Comparison of ENCODE assay signal across 17 cellular contexts in genomic region chr1:43121251-43121650, GRCh38. TPM values are rescaled to one million over a fixed set of nuclear protein-coding genes. Genes with fewer than 3 reads are reported as not detected.
DNase-seq lines count a peak whose midpoint lies in the region; ATAC-seq, FAIRE-seq and TF ChIP-seq lines count a peak whose summit lies in the region.
"Had no signal": no experiment of that assay in that cellular context is flagged by ENCODE, and none has a peak within 500 bp of the region (broad histone marks: within the 10 kb centered on the region; RNA-seq: fewer than 3 reads in every experiment).

No MANE protein-coding gene starts in this region.

- TF ChIP-seq CTCF in HepG2 (CRISPR knock-in tag; IDR thresholded peaks at IDR 0.05) (no peak), right lobe of liver (IDR thresholded peaks at IDR 0.05) (no peak), vagina (IDR thresholded peaks at IDR 0.05) (no peak)

- DNase-seq in HepG2 (ENCODE audit: low spot score) (no peak), right lobe of liver (no peak), NT2/D1 (ENCODE audit: low read depth, low spot score) (no peak), vagina (ENCODE audit: extremely low spot score in 2 of 2) (no peak), NCI-H1436 (lab: John Stamatoyannopoulos, UW) (no peak), NCI-H2107 (lab: John Stamatoyannopoulos, UW) (no peak), MG63 (no peak)
- DNase-seq: activated CD8-positive, alpha-beta memory T cell treated with anti-CD3 and anti-CD28 coated beads, Interleukin-2, amount 50 U/mL, for 48 hours; adrenal gland; dorsolateral prefrontal cortex; HCEC 1CT; left ventricle myocardium superior; nucleus accumbens; uterus had no signal

- H3K36me3 ChIP-seq in HepG2 (replicated peaks in 1 of 2; ENCODE audit: control insufficient read depth in 1 of 2, insufficient read depth in 2 of 2, low read length in 2 of 2) (no peaks in the 10 kb centered on the region), right lobe of liver (no peaks in the 10 kb centered on the region), NT2/D1 (ENCODE audit: insufficient read depth, insufficient read length, low read length) (no peaks in the 10 kb centered on the region), iPS-15b (ENCODE audit: control insufficient read depth, insufficient read depth, low read length) (no peaks in the 10 kb centered on the region), vagina (no peaks in the 10 kb centered on the region), MG63 (no peaks in the 10 kb centered on the region)
- H3K36me3 ChIP-seq: adrenal gland, uterus had no signal

- H2AFZ ChIP-seq in HepG2 (ENCODE audit: low read length), result no peak overlapping the region

- H4K20me1 ChIP-seq in HepG2 (ENCODE audit: insufficient read depth, low read length), result no peaks in the 10 kb centered on the region

- TF ChIP-seq POLR2A in HepG2 (IDR thresholded peaks at IDR 0.05; ENCODE audit: insufficient read depth in 1 of 2, low read depth in 2 of 2, low read length in 2 of 2), result no peak
- no peak for TF ChIP-seq POLR2A in right lobe of liver (IDR thresholded peaks at IDR 0.05)
- no peak for TF ChIP-seq POLR2A in vagina (IDR thresholded peaks at IDR 0.05)

- peak overlapping the region; percentile 70 for H3K4me2 ChIP-seq in HepG2 (ENCODE audit: low read depth, low read length)

- no TSS peak for BruUV-seq in HepG2 (replicated peaks; lab: Mats Ljungman, UMichigan)

- CTCF ChIA-PET in HepG2 (lab: Yijun Ruan, JAX; ENCODE audit: low intra/inter-chr PET ratio, low total read pairs), result no interaction called here

- H3K27ac ChIP-seq in HepG2 (ENCODE audit: extremely low read length, insufficient read depth, low read length) (no peak overlapping the region), right lobe of liver (no peak overlapping the region), vagina (peak overlapping the region; percentile 29)
- H3K27ac ChIP-seq: adrenal gland, dorsolateral prefrontal cortex, uterus had no signal

- FAIRE-seq in HepG2 (lab: Jason Lieb, UNC), result no peak
- FAIRE-seq: GM12891, GM19239 had no signal

- H3K9ac ChIP-seq in HepG2 (ENCODE audit: insufficient read depth, low read depth, low read length) (peak overlapping the region; percentile 53), NT2/D1 (ENCODE audit: insufficient read length, low read depth) (peak overlapping the region; percentile 15), iPS-15b (ENCODE audit: low read depth, low read length) (no peak overlapping the region)

- ATAC-seq in HepG2 (no peak), right lobe of liver (no peak)
- ATAC-seq: left ventricle myocardium superior had no signal

- peak overlapping the region; percentile 62 to 75 (median 65) for H3K4me3 ChIP-seq in HepG2 (replicated peaks in 1 of 3; ENCODE audit: insufficient read depth in 1 of 3, low read depth in 2 of 3, low read length in 3 of 3)
- H3K4me3 ChIP-seq in right lobe of liver, result no peak overlapping the region
- H3K4me3 ChIP-seq in NT2/D1 (ENCODE audit: insufficient read length, low read depth), result peak overlapping the region; percentile 46
- peak overlapping the region; percentile 36 for H3K4me3 ChIP-seq in iPS-15b (ENCODE audit: low read depth, low read length)
- peak overlapping the region in 1 of 2 donors; percentile 27 for H3K4me3 ChIP-seq in vagina
- no peak overlapping the region for H3K4me3 ChIP-seq in MG63
- H3K4me3 ChIP-seq: adrenal gland, dorsolateral prefrontal cortex, uterus had no signal

- WGBS in HepG2 (ENCODE audit: low lambda C conversion rate), result 66% methylated on average over 3 of the region's 3 CpGs
- WGBS in right lobe of liver (ENCODE audit: insufficient coverage, low coverage, low lambda C conversion rate, missing lambda C conversion rate), result 74% methylated on average over 3 of the region's 3 CpGs

- TF ChIP-seq EP300 in HepG2 (IDR thresholded peaks at IDR 0.05; ENCODE audit: low read depth in 2 of 2, low read length in 2 of 2) (no peak), HepG2 (CRISPR knock-in tag; IDR thresholded peaks at IDR 0.05; ENCODE audit: borderline replicate concordance) (no peak)

- H3K79me2 ChIP-seq in HepG2 (ENCODE audit: insufficient read depth, low read length), result peaks cover 3% of the 10 kb centered on the region

- H3K27me3 ChIP-seq in HepG2 (ENCODE audit: control insufficient read depth in 1 of 2, insufficient read depth in 2 of 2, low read length in 2 of 2) (no peaks in the 10 kb centered on the region), right lobe of liver (no peaks in the 10 kb centered on the region), NT2/D1 (ENCODE audit: insufficient read depth, insufficient read length) (no peaks in the 10 kb centered on the region), iPS-15b (ENCODE audit: control insufficient read depth, insufficient read depth, low read length) (no peaks in the 10 kb centered on the region), vagina (no peaks in the 10 kb centered on the region), MG63 (no peaks in the 10 kb centered on the region)
- H3K27me3 ChIP-seq: adrenal gland, uterus had no signal

- no peak for TF ChIP-seq RAD21 in HepG2 (CRISPR knock-in tag; IDR thresholded peaks at IDR 0.05)

- POLR2A ChIA-PET in HepG2 (lab: Yijun Ruan, JAX), result no interaction called here

- in situ Hi-C loops in HepG2 (cut with HindIII; ENCODE audit: extremely low pct_ligation_motif_present, low pct_unique_long_range_greater_than_20kb), result no loop called here

- intact Hi-C loops in HepG2 (cut with micrococcal nuclease; ENCODE audit: unreplicated experiment) (no loop called here), right lobe of liver (cut with DNase I) (no loop called here), vagina (cut with DNase I) (no loop called here)

- H3K9me3 ChIP-seq in HepG2 (ENCODE audit: low read length), result no peaks in the 10 kb centered on the region
- H3K9me3 ChIP-seq in right lobe of liver, result no peaks in the 10 kb centered on the region
- peaks cover 44% of the 10 kb centered on the region for H3K9me3 ChIP-seq in NT2/D1 (ENCODE audit: insufficient read depth, low read length)
- no peaks in the 10 kb centered on the region for H3K9me3 ChIP-seq in iPS-15b (ENCODE audit: control insufficient read depth, insufficient read depth, low read length)
- H3K9me3 ChIP-seq in vagina, result no peaks in the 10 kb centered on the region
- no peaks in the 10 kb centered on the region for H3K9me3 ChIP-seq in MG63
- H3K9me3 ChIP-seq: adrenal gland, uterus had no signal

- H3K4me1 ChIP-seq in HepG2 (ENCODE audit: insufficient read depth, low read length), result peaks cover 30% of the 10 kb centered on the region
- no peaks in the 10 kb centered on the region for H3K4me1 ChIP-seq in right lobe of liver
- H3K4me1 ChIP-seq in NT2/D1 (ENCODE audit: insufficient read depth, insufficient read length), result no peaks in the 10 kb centered on the region
- no peaks in the 10 kb centered on the region for H3K4me1 ChIP-seq in iPS-15b (ENCODE audit: control insufficient read depth, insufficient read depth, low read length)
- no peaks in the 10 kb centered on the region for H3K4me1 ChIP-seq in vagina
- H3K4me1 ChIP-seq: adrenal gland, uterus had no signal

RNA-seq across cellular contexts. Expression of gene EBNA1BP2, which starts 50.8 kb away (rescaled TPM):
- total RNA-seq in HepG2 (2016; rRNA removed; fragmentation: Illumina TruSeq; extraction: Trizol) (102 and 134 TPM in 2 replicates), right lobe of liver (100 to 1,000 TPM in 1 of 6 experiments, 10 to 100 TPM in 5; 45.7 to 108 (median 61.4) TPM), vagina (43.5 TPM)
- 16.7 and 17.1 TPM in 2 replicates for total RNA-seq in HepG2 (2016; cell fraction: cytosol; rRNA removed; fragmentation: Illumina TruSeq; extraction: Trizol; ENCODE audit: low read depth)
- total RNA-seq in HepG2 (2016; cell fraction: insoluble cytoplasmic fraction; rRNA removed; fragmentation: Illumina TruSeq; extraction: Trizol), result 105 and 136 TPM in 2 replicates
- total RNA-seq in HepG2 (2016; cell fraction: membrane; rRNA removed; fragmentation: Illumina TruSeq; extraction: Trizol), result 31.7 and 33.4 TPM in 2 replicates
- 41.1 and 51.6 TPM in 2 replicates for total RNA-seq in HepG2 (2016; cell fraction: nucleus; rRNA removed; fragmentation: Illumina TruSeq; extraction: Trizol)
- polyA plus RNA-seq in HepG2 (2011; rRNA removed), result 24.7 and 27.1 TPM in 2 replicates
- 24.4 and 26.5 TPM in 2 replicates for polyA plus RNA-seq in HepG2 (2011; cell fraction: cytosol; rRNA removed)
- polyA plus RNA-seq in HepG2 (2011; cell fraction: nucleus; rRNA removed), result 21.8 and 28.1 TPM in 2 replicates
- polyA plus RNA-seq in HepG2 (2012), result 40.9 and 45.7 TPM in 2 replicates
- polyA plus RNA-seq in HepG2 (2016; cell fraction: cytosol; fragmentation: Illumina TruSeq; extraction: Trizol; ENCODE audit: low read depth), result 18.1 TPM in 2 replicates
- 152 and 154 TPM in 2 replicates for polyA plus RNA-seq in HepG2 (2016; cell fraction: insoluble cytoplasmic fraction; fragmentation: Illumina TruSeq; extraction: Trizol; ENCODE audit: low read depth)
- 27.7 and 29.2 TPM in 2 replicates for polyA plus RNA-seq in HepG2 (2016; cell fraction: membrane; fragmentation: Illumina TruSeq; extraction: Trizol; ENCODE audit: low read depth)
- 78.7 and 80.9 TPM in 2 replicates for polyA plus RNA-seq in HepG2 (2016; cell fraction: nucleus; fragmentation: Illumina TruSeq; extraction: Trizol; ENCODE audit: insufficient read depth, low read depth)
- polyA minus RNA-seq in HepG2 (2011; rRNA and poly(A)+ RNA removed; ENCODE audit: low replicate concordance), result 14.2 and 38.3 TPM in 2 replicates
- 8.6 and 11.5 TPM in 2 replicates for polyA minus RNA-seq in HepG2 (2011; cell fraction: cytosol; rRNA and poly(A)+ RNA removed)
- polyA minus RNA-seq in HepG2 (2011; cell fraction: nucleus; rRNA and poly(A)+ RNA removed), result 33.0 and 36.7 TPM in 2 replicates
- total RNA-seq in MG63 (2014; rRNA removed; shearing (Covaris generic); ENCODE audit: low replicate concordance), result 339 and 360 TPM in 2 replicates

RNA-seq across cellular contexts. Expression of gene CFAP57, which starts 50.9 kb away (rescaled TPM):
- total RNA-seq in HepG2 (2016; rRNA removed; fragmentation: Illumina TruSeq; extraction: Trizol), result 0.14 TPM in 1 of 2 replicates, not detected in the other
- total RNA-seq in HepG2 (2016; cell fraction: cytosol; rRNA removed; fragmentation: Illumina TruSeq; extraction: Trizol; ENCODE audit: low read depth), result not detected in 2 replicates
- 0.06 and 0.15 TPM in 2 replicates for total RNA-seq in HepG2 (2016; cell fraction: insoluble cytoplasmic fraction; rRNA removed; fragmentation: Illumina TruSeq; extraction: Trizol)
- total RNA-seq in HepG2 (2016; cell fraction: membrane; rRNA removed; fragmentation: Illumina TruSeq; extraction: Trizol), result 0.09 TPM in 1 of 2 replicates, not detected in the other
- total RNA-seq in HepG2 (2016; cell fraction: nucleus; rRNA removed; fragmentation: Illumina TruSeq; extraction: Trizol), result not detected in 2 replicates
- polyA plus RNA-seq in HepG2 (2011; rRNA removed), result 0.01 and 0.07 TPM in 2 replicates
- 0.01 and 0.03 TPM in 2 replicates for polyA plus RNA-seq in HepG2 (2011; cell fraction: cytosol; rRNA removed)
- 0.03 TPM in 1 of 2 replicates, not detected in the other for polyA plus RNA-seq in HepG2 (2011; cell fraction: nucleus; rRNA removed)
- polyA plus RNA-seq in HepG2 (2012), result 0.08 and 0.11 TPM in 2 replicates
- not detected in 2 replicates for polyA plus RNA-seq in HepG2 (2016; cell fraction: cytosol; fragmentation: Illumina TruSeq; extraction: Trizol; ENCODE audit: low read depth)
- polyA plus RNA-seq in HepG2 (2016; cell fraction: insoluble cytoplasmic fraction; fragmentation: Illumina TruSeq; extraction: Trizol; ENCODE audit: low read depth), result not detected in 2 replicates
- not detected in 2 replicates for polyA plus RNA-seq in HepG2 (2016; cell fraction: membrane; fragmentation: Illumina TruSeq; extraction: Trizol; ENCODE audit: low read depth)
- polyA plus RNA-seq in HepG2 (2016; cell fraction: nucleus; fragmentation: Illumina TruSeq; extraction: Trizol; ENCODE audit: insufficient read depth, low read depth), result not detected in 2 replicates
- polyA minus RNA-seq in HepG2 (2011; rRNA and poly(A)+ RNA removed; ENCODE audit: low replicate concordance), result 0.94 TPM in 1 of 2 replicates, not detected in the other
- not detected in 2 replicates for polyA minus RNA-seq in HepG2 (2011; cell fraction: cytosol; rRNA and poly(A)+ RNA removed)
- 0.13 TPM in 1 of 2 replicates, not detected in the other for polyA minus RNA-seq in HepG2 (2011; cell fraction: nucleus; rRNA and poly(A)+ RNA removed)
- not detected for total RNA-seq in right lobe of liver
- not detected for total RNA-seq in vagina
- total RNA-seq in MG63 (2014; rRNA removed; shearing (Covaris generic); ENCODE audit: low replicate concordance), result 0.56 and 1.5 TPM in 2 replicates
- total RNA-seq: left ventricle myocardium superior had no signal

Comparison
In these comparisons a context has a peak if more than half of its experiments do, and no peak if none do; other contexts are left out.
1. H3K4me3 ChIP-seq: peak in HepG2 (3 of 3), NT2/D1 (single experiment) and iPS-15b (single experiment); none in right lobe of liver (0 of 3) and MG63 (single experiment).